ENCODE assay signal across 21 cellular contexts in genomic region chr22:42412744-42413220, GRCh38. TPM values are rescaled to one million over a fixed set of nuclear protein-coding genes. Genes with fewer than 3 reads are reported as not detected.
DNase-seq lines count a peak whose midpoint lies in the region; ATAC-seq and TF ChIP-seq lines count a peak whose summit lies in the region.
"Had no signal": no experiment of that assay in that cellular context is flagged by ENCODE, and none has a peak within 500 bp of the region (broad histone marks: within the 10 kb centered on the region; RNA-seq: fewer than 3 reads in every experiment).

No MANE protein-coding gene starts in this region.

- DNase-seq in esophagus muscularis mucosa (ENCODE audit: extremely low spot score) (no peak), neural progenitor cell (ENCODE audit: low spot score) (peak; percentile 38), NCI-H187 treated with DMSO at 0.1 percent for 48 hours (lab: John Stamatoyannopoulos, UW) (no peak)
- DNase-seq: ACHN; activated CD4-positive, alpha-beta memory T cell treated with anti-CD3 and anti-CD28 coated beads, Interleukin-2, amount 10 ng/mL, durations not matched to agents 7 days and 5 days; activated naive CD4-positive, alpha-beta T cell treated with anti-CD3 and anti-CD28 coated beads, Interleukin-2, amount 10 ng/mL, durations not matched to agents 7 days and 5 days; activated T-cell treated with anti-CD3 and anti-CD28 coated beads, Interleukin-2, amount 50 U/mL, for 1 hour; left colon; NCI-H1436 treated with DMSO at 0.1 percent for 48 hours; SHP77 treated with DMSO at 0.1 percent for 48 hours; stimulated activated naive CD8-positive, alpha-beta T cell treated with anti-CD3 and anti-CD28 coated beads, Interleukin-15, Interleukin-2, amounts not matched to agents 100 U/mL and 50 U/mL, for 24 hours; upper lobe of right lung had no signal

- H3K27me3 Mint-ChIP-seq in neural progenitor cell (ENCODE audit: insufficient read depth, low read depth), result peaks cover 13% of the 10 kb centered on the region
- H3K27me3 Mint-ChIP-seq: activated CD4-positive, alpha-beta memory T cell treated with anti-CD3 and anti-CD28 coated beads, Interleukin-2, amount 10 ng/mL, durations not matched to agents 7 days and 5 days had no signal

- peaks cover 13% of the 10 kb centered on the region for H3F3A ChIP-seq in neural progenitor cell (ENCODE audit: low read depth)

- TF ChIP-seq EP300 in esophagus muscularis mucosa (IDR thresholded peaks at IDR 0.05), result no peak

- H3K36me3 ChIP-seq in BLaER1 treated with 17β-estradiol and CSF1 and Interleukin-3, amounts not matched to agents 10 nM and 100 nM, result peaks cover 0 to 40% (median 0%) of the 10 kb centered on the region in 11 experiments; a peak in 8 of 22 replicates
- H3K36me3 ChIP-seq in HUES64 (ENCODE audit: insufficient read depth, low read length) (no peaks in the 10 kb centered on the region), esophagus muscularis mucosa (no peaks in the 10 kb centered on the region), neural progenitor cell (no peaks in the 10 kb centered on the region)
- H3K36me3 ChIP-seq: upper lobe of right lung had no signal

- peak overlapping the region in 6 of 11 experiments; percentile 2 to 36 (median 12); a peak in 2 of 22 replicates for H3K9ac ChIP-seq in BLaER1 treated with 17β-estradiol and CSF1 and Interleukin-3, amounts not matched to agents 10 nM and 100 nM
- H3K9ac ChIP-seq in HUES64 (ENCODE audit: low read depth, low read length) (peak overlapping the region; percentile 40), neural progenitor cell (no peak overlapping the region)

- 0 out of 22 replicates have a peak, but pooled peaks cover 0 to 9% (median 0%) of the 10 kb centered on the region in 11 experiments for H3K27me3 ChIP-seq in BLaER1 treated with 17β-estradiol and CSF1 and Interleukin-3, amounts not matched to agents 10 nM and 100 nM
- H3K27me3 ChIP-seq in HUES64 (ENCODE audit: insufficient read depth, low read length) (peaks cover 2% of the 10 kb centered on the region; the same call in 1 of the 2 replicates), esophagus muscularis mucosa (no peaks in the 10 kb centered on the region), neural progenitor cell (no peaks in the 10 kb centered on the region)
- H3K27me3 ChIP-seq: upper lobe of right lung had no signal

- H3K79me2 ChIP-seq in neural progenitor cell (ENCODE audit: low read depth), result no peaks in the 10 kb centered on the region

- H3K9me3 ChIP-seq in BLaER1 treated with 17β-estradiol and CSF1 and Interleukin-3, amounts not matched to agents 10 nM and 100 nM (replicated peaks in 1 of 11), result no peaks in the 10 kb centered on the region
- H3K9me3 ChIP-seq in HUES64 (ENCODE audit: insufficient read depth, low read depth, low read length) (no peaks in the 10 kb centered on the region), esophagus muscularis mucosa (no peaks in the 10 kb centered on the region), neural progenitor cell (ENCODE audit: low read depth) (no peaks in the 10 kb centered on the region)
- H3K9me3 ChIP-seq: upper lobe of right lung had no signal

- TF ChIP-seq CTCF in esophagus muscularis mucosa (IDR thresholded peaks at IDR 0.05) (no peak), neural progenitor cell (IDR thresholded peaks at IDR 0.05) (no peak)

- 27% methylated on average over 12 of the region's 12 CpGs for WGBS in HUES64
- WGBS in esophagus muscularis mucosa, result 48% methylated on average over 12 of the region's 12 CpGs

- peak overlapping the region; percentile 94 for H3K27ac Mint-ChIP-seq in neural progenitor cell
- H3K27ac Mint-ChIP-seq: activated CD4-positive, alpha-beta memory T cell treated with anti-CD3 and anti-CD28 coated beads, Interleukin-2, amount 10 ng/mL, durations not matched to agents 7 days and 5 days; activated naive CD4-positive, alpha-beta T cell treated with anti-CD3 and anti-CD28 coated beads, Interleukin-2, amount 10 ng/mL, durations not matched to agents 7 days and 5 days had no signal

- no peak for ATAC-seq in HG02759 (IDR thresholded peaks at IDR 0.05; ENCODE audit: unreplicated experiment)
- no peak for ATAC-seq in GM21515 (IDR thresholded peaks at IDR 0.05; ENCODE audit: unreplicated experiment)
- ATAC-seq in GM21528 (IDR thresholded peaks at IDR 0.05; ENCODE audit: low FRiP score, unreplicated experiment), result no peak
- ATAC-seq: left colon; stimulated activated naive CD8-positive, alpha-beta T cell treated with anti-CD3 and anti-CD28 coated beads, Interleukin-15, Interleukin-2, amounts not matched to agents 100 U/mL and 50 U/mL, for 24 hours; upper lobe of right lung had no signal

- H3K4me3 ChIP-seq in BLaER1 treated with 17β-estradiol and CSF1 and Interleukin-3, amounts not matched to agents 10 nM and 100 nM, result no peak overlapping the region
- H3K4me3 ChIP-seq in HUES64 (ENCODE audit: low read length) (no peak overlapping the region), esophagus muscularis mucosa (peak overlapping the region in 2 of 4 donors; percentile 17 to 20), neural progenitor cell (no peak overlapping the region)
- H3K4me3 ChIP-seq: upper lobe of right lung had no signal

- peak overlapping the region in 9 of 11 experiments; percentile 6 to 32 (median 18); a peak in 8 of 22 replicates for H3K4me2 ChIP-seq in BLaER1 treated with 17β-estradiol and CSF1 and Interleukin-3, amounts not matched to agents 10 nM and 100 nM
- peak overlapping the region; percentile 14 for H3K4me2 ChIP-seq in neural progenitor cell

- peaks cover 49% of the 10 kb centered on the region for H3K4me1 Mint-ChIP-seq in neural progenitor cell
- H3K4me1 Mint-ChIP-seq: activated CD4-positive, alpha-beta memory T cell treated with anti-CD3 and anti-CD28 coated beads, Interleukin-2, amount 10 ng/mL, durations not matched to agents 7 days and 5 days; activated naive CD4-positive, alpha-beta T cell treated with anti-CD3 and anti-CD28 coated beads, Interleukin-2, amount 10 ng/mL, durations not matched to agents 7 days and 5 days had no signal

- H3K4me1 ChIP-seq in BLaER1 treated with 17β-estradiol and CSF1 and Interleukin-3, amounts not matched to agents 10 nM and 100 nM, result peaks cover 46 to 66% (median 54%) of the 10 kb centered on the region in 10 experiments
- H3K4me1 ChIP-seq in HUES64 (ENCODE audit: insufficient read depth, low read length) (peaks cover 12% of the 10 kb centered on the region), esophagus muscularis mucosa (peaks cover 0 to 14% (median 12%) of the 10 kb centered on the region in 4 donors), neural progenitor cell (peaks cover 18% of the 10 kb centered on the region)
- H3K4me1 ChIP-seq: upper lobe of right lung had no signal

- no peaks in the 10 kb centered on the region for H3K9me3 Mint-ChIP-seq in neural progenitor cell
- H3K9me3 Mint-ChIP-seq: activated CD4-positive, alpha-beta memory T cell treated with anti-CD3 and anti-CD28 coated beads, Interleukin-2, amount 10 ng/mL, durations not matched to agents 7 days and 5 days; activated naive CD4-positive, alpha-beta T cell treated with anti-CD3 and anti-CD28 coated beads, Interleukin-2, amount 10 ng/mL, durations not matched to agents 7 days and 5 days had no signal

- H3K27ac ChIP-seq in BLaER1 treated with 17β-estradiol and CSF1 and Interleukin-3, amounts not matched to agents 10 nM and 100 nM, result peak overlapping the region in 6 of 11 experiments; percentile 11 to 49 (median 29); a peak in 8 of 22 replicates
- H3K27ac ChIP-seq in HUES64 (ENCODE audit: low read depth, low read length), result peak overlapping the region; percentile 81; the same call in 1 of the 2 replicates
- peak overlapping the region in 3 of 4 donors; percentile 15 to 54 (median 50) for H3K27ac ChIP-seq in esophagus muscularis mucosa (replicated peaks in 1 of 4)
- no peak overlapping the region for H3K27ac ChIP-seq in neural progenitor cell
- H3K27ac ChIP-seq: upper lobe of right lung, VCaP had no signal

- no peaks in the 10 kb centered on the region for H3K36me3 Mint-ChIP-seq in neural progenitor cell
- H3K36me3 Mint-ChIP-seq: activated naive CD4-positive, alpha-beta T cell treated with anti-CD3 and anti-CD28 coated beads, Interleukin-2, amount 10 ng/mL, durations not matched to agents 7 days and 5 days had no signal

- TF ChIP-seq POLR2A in esophagus muscularis mucosa (IDR thresholded peaks at IDR 0.05; ENCODE audit: low read depth), result no peak

- intact Hi-C loops in esophagus muscularis mucosa (cut with DNase I), result no loop called here

- no peak overlapping the region for H2AFZ ChIP-seq in neural progenitor cell (replicated peaks)

- peaks cover 0 to 19% (median 0%) of the 10 kb centered on the region in 11 experiments; a peak in 3 of 22 replicates for H4K20me1 ChIP-seq in BLaER1 treated with 17β-estradiol and CSF1 and Interleukin-3, amounts not matched to agents 10 nM and 100 nM
- H4K20me1 ChIP-seq in neural progenitor cell (ENCODE audit: low read depth), result no peaks in the 10 kb centered on the region

- H3K4me3 Mint-ChIP-seq in neural progenitor cell, result peak overlapping the region; percentile 48
- H3K4me3 Mint-ChIP-seq: activated CD4-positive, alpha-beta memory T cell treated with anti-CD3 and anti-CD28 coated beads, Interleukin-2, amount 10 ng/mL, durations not matched to agents 7 days and 5 days; activated naive CD4-positive, alpha-beta T cell treated with anti-CD3 and anti-CD28 coated beads, Interleukin-2, amount 10 ng/mL, durations not matched to agents 7 days and 5 days; CD14-positive monocyte had no signal

RNA-seq across cellular contexts. Expression of gene NFAM1, which starts 19.4 kb away (rescaled TPM):
- 0.15 TPM for polyA plus RNA-seq in HUES64 (2013, experiment 1 of 2)
- polyA plus RNA-seq in HUES64 (2013, experiment 2 of 2), result 0.25 TPM
- total RNA-seq in esophagus muscularis mucosa (1 to 10 TPM; 2.1 to 5.1 (median 2.9) TPM), neural progenitor cell (ENCODE audit: low replicate concordance) (0.19 and 0.40 TPM in 2 replicates)
- total RNA-seq: NCI-H460, pulmonary artery endothelial cell had no signal
